In the genomic region with DNA sequence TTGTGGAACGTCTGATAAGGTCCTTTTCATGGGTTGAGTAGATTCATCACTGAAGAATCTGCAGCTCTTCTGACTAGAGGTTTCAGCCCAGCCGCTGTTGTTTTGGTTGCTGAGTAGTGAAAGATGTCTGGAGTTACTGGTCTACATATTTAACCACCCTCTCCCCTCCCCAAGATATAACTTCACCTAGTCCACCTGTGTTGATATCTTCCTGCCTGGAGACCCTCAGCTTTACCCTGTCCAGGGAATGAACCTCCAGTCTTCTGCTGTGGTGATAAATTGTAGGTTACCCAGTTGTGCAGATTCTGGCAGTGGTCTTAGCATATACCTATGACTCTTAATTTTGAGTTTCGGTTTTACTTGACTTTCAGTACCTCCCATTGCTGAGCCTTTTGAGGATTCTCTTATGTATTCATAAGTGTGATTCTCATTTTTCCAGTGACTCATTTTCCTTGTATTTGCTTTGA, we compare ENCODE assay signal across 1 cellular context.
TF ChIP-seq lines count a peak whose summit lies in the region.

No MANE protein-coding gene starts in this region.

TF ChIP-seq in GM12878, 131 proteins besides CTCF, POLR2A, EP300 and RAD21 (continued from another document and continues in another):
- TF ChIP-seq, protein P1, sequence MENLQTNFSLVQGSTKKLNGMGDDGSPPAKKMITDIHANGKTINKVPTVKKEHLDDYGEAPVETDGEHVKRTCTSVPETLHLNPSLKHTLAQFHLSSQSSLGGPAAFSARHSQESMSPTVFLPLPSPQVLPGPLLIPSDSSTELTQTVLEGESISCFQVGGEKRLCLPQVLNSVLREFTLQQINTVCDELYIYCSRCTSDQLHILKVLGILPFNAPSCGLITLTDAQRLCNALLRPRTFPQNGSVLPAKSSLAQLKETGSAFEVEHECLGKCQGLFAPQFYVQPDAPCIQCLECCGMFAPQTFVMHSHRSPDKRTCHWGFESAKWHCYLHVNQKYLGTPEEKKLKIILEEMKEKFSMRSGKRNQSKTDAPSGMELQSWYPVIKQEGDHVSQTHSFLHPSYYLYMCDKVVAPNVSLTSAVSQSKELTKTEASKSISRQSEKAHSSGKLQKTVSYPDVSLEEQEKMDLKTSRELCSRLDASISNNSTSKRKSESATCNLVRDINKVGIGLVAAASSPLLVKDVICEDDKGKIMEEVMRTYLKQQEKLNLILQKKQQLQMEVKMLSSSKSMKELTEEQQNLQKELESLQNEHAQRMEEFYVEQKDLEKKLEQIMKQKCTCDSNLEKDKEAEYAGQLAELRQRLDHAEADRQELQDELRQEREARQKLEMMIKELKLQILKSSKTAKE (IDR thresholded peaks at IDR 0.05; ENCODE audit: low read depth, poor library complexity, severe bottlenecking) = no peak
- no peak for TF ChIP-seq BMI1 (IDR thresholded peaks at IDR 0.05; ENCODE audit: borderline replicate concordance)
- TF ChIP-seq IRF4 (IDR thresholded peaks at IDR 0.05; ENCODE audit: low read depth, low read length) = no peak
- TF ChIP-seq NR2C2 (IDR thresholded peaks at IDR 0.05; ENCODE audit: borderline replicate concordance, control insufficient read depth, insufficient read length, low read depth) = no peak
- peak; percentile 70; the same call in 1 of the 2 replicates for TF ChIP-seq DPF2 (IDR thresholded peaks at IDR 0.05)
- TF ChIP-seq MEF2B (IDR thresholded peaks at IDR 0.05; ENCODE audit: partially characterized antibody, poor library complexity, severe bottlenecking) = no peak
- no peak for TF ChIP-seq ZNF622 (IDR thresholded peaks at IDR 0.05)
- TF ChIP-seq FOXK2 (IDR thresholded peaks at IDR 0.05) = no peak
- no peak for TF ChIP-seq TCF3 (IDR thresholded peaks at IDR 0.05; ENCODE audit: borderline replicate concordance, insufficient read depth, low read depth, low read length)
- TF ChIP-seq HDAC6 (IDR thresholded peaks at IDR 0.05; ENCODE audit: unreplicated experiment) = no peak
- TF ChIP-seq CHD1 (IDR thresholded peaks at IDR 0.05; ENCODE audit: low read depth, low read length) = no peak
- TF ChIP-seq EED (IDR thresholded peaks at IDR 0.05; ENCODE audit: low read depth) = no peak
- TF ChIP-seq LARP7 (IDR thresholded peaks at IDR 0.05) = no peak
- no peak for TF ChIP-seq PAX8 (IDR thresholded peaks at IDR 0.05)
- TF ChIP-seq KAT2A (conservative IDR thresholded peaks at IDR 0.05; ENCODE audit: control insufficient read depth, low read depth, low read length) = no peak
- no peak for TF ChIP-seq PML (IDR thresholded peaks at IDR 0.05; ENCODE audit: low read length)
- TF ChIP-seq JUNB (IDR thresholded peaks at IDR 0.05) = peak; percentile 63
- no peak for TF ChIP-seq KDM1A (IDR thresholded peaks at IDR 0.05; ENCODE audit: borderline replicate concordance)
- TF ChIP-seq ZNF24 (IDR thresholded peaks at IDR 0.05) = no peak
- TF ChIP-seq YBX1 (IDR thresholded peaks at IDR 0.05) = no peak
- no peak for TF ChIP-seq SUZ12 (IDR thresholded peaks at IDR 0.05; ENCODE audit: unreplicated experiment)
- TF ChIP-seq, protein P2, sequence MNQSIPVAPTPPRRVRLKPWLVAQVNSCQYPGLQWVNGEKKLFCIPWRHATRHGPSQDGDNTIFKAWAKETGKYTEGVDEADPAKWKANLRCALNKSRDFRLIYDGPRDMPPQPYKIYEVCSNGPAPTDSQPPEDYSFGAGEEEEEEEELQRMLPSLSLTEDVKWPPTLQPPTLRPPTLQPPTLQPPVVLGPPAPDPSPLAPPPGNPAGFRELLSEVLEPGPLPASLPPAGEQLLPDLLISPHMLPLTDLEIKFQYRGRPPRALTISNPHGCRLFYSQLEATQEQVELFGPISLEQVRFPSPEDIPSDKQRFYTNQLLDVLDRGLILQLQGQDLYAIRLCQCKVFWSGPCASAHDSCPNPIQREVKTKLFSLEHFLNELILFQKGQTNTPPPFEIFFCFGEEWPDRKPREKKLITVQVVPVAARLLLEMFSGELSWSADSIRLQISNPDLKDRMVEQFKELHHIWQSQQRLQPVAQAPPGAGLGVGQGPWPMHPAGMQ (IDR thresholded peaks at IDR 0.05; ENCODE audit: borderline replicate concordance) = no peak
- TF ChIP-seq SIX5 (IDR thresholded peaks at IDR 0.05; ENCODE audit: low read depth, low read length, severe bottlenecking) = no peak
- no peak for TF ChIP-seq ATF7 (IDR thresholded peaks at IDR 0.05; ENCODE audit: low read depth)
- no peak for TF ChIP-seq EZH2 (IDR thresholded peaks at IDR 0.05; ENCODE audit: borderline replicate concordance, control insufficient read depth, low read depth, low read length)
- TF ChIP-seq POU2F2 (IDR thresholded peaks at IDR 0.05; ENCODE audit: borderline replicate concordance, low read depth, low read length) = 0 out of 3 replicates have a peak, but pooled peaks have one; percentile 42
- no peak for TF ChIP-seq SPI1 (IDR thresholded peaks at IDR 0.05; ENCODE audit: borderline replicate concordance, insufficient read depth, low read depth, low read length)
- no peak for TF ChIP-seq SREBF2 (IDR thresholded peaks at IDR 0.05; ENCODE audit: low read length)
- no peak for TF ChIP-seq CEBPB (IDR thresholded peaks at IDR 0.05; ENCODE audit: borderline replicate concordance in 1 of 2, low read depth in 2 of 2, low read length in 2 of 2)
- TF ChIP-seq YY1 (IDR thresholded peaks at IDR 0.05; ENCODE audit: low read depth, low read length) = 0 out of 2 replicates have a peak, but pooled peaks have one; percentile 17
- TF ChIP-seq, protein P3, sequence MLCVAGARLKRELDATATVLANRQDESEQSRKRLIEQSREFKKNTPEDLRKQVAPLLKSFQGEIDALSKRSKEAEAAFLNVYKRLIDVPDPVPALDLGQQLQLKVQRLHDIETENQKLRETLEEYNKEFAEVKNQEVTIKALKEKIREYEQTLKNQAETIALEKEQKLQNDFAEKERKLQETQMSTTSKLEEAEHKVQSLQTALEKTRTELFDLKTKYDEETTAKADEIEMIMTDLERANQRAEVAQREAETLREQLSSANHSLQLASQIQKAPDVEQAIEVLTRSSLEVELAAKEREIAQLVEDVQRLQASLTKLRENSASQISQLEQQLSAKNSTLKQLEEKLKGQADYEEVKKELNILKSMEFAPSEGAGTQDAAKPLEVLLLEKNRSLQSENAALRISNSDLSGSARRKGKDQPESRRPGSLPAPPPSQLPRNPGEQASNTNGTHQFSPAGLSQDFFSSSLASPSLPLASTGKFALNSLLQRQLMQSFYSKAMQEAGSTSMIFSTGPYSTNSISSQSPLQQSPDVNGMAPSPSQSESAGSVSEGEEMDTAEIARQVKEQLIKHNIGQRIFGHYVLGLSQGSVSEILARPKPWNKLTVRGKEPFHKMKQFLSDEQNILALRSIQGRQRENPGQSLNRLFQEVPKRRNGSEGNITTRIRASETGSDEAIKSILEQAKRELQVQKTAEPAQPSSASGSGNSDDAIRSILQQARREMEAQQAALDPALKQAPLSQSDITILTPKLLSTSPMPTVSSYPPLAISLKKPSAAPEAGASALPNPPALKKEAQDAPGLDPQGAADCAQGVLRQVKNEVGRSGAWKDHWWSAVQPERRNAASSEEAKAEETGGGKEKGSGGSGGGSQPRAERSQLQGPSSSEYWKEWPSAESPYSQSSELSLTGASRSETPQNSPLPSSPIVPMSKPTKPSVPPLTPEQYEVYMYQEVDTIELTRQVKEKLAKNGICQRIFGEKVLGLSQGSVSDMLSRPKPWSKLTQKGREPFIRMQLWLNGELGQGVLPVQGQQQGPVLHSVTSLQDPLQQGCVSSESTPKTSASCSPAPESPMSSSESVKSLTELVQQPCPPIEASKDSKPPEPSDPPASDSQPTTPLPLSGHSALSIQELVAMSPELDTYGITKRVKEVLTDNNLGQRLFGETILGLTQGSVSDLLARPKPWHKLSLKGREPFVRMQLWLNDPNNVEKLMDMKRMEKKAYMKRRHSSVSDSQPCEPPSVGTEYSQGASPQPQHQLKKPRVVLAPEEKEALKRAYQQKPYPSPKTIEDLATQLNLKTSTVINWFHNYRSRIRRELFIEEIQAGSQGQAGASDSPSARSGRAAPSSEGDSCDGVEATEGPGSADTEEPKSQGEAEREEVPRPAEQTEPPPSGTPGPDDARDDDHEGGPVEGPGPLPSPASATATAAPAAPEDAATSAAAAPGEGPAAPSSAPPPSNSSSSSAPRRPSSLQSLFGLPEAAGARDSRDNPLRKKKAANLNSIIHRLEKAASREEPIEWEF (IDR thresholded peaks at IDR 0.05; ENCODE audit: insufficient replicate concordance, low read depth, low read length) = no peak
- TF ChIP-seq BRCA1 (IDR thresholded peaks at IDR 0.05; ENCODE audit: low read depth, low read length) = no peak
- TF ChIP-seq, protein P4, sequence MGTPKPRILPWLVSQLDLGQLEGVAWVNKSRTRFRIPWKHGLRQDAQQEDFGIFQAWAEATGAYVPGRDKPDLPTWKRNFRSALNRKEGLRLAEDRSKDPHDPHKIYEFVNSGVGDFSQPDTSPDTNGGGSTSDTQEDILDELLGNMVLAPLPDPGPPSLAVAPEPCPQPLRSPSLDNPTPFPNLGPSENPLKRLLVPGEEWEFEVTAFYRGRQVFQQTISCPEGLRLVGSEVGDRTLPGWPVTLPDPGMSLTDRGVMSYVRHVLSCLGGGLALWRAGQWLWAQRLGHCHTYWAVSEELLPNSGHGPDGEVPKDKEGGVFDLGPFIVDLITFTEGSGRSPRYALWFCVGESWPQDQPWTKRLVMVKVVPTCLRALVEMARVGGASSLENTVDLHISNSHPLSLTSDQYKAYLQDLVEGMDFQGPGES (IDR thresholded peaks at IDR 0.05) = no peak
- peak; percentile 20 to 39; a peak in 2 of 4 replicates for TF ChIP-seq IKZF2 (IDR thresholded peaks at IDR 0.05)
- TF ChIP-seq, protein P5, sequence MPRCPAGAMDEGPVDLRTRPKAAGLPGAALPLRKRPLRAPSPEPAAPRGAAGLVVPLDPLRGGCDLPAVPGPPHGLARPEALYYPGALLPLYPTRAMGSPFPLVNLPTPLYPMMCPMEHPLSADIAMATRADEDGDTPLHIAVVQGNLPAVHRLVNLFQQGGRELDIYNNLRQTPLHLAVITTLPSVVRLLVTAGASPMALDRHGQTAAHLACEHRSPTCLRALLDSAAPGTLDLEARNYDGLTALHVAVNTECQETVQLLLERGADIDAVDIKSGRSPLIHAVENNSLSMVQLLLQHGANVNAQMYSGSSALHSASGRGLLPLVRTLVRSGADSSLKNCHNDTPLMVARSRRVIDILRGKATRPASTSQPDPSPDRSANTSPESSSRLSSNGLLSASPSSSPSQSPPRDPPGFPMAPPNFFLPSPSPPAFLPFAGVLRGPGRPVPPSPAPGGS (IDR thresholded peaks at IDR 0.05; ENCODE audit: borderline replicate concordance, insufficient read depth, low read depth, low read length, poor library complexity, severe bottlenecking) = no peak
- no peak for TF ChIP-seq NR2F1 (conservative IDR thresholded peaks at IDR 0.05)
- TF ChIP-seq, protein P6, sequence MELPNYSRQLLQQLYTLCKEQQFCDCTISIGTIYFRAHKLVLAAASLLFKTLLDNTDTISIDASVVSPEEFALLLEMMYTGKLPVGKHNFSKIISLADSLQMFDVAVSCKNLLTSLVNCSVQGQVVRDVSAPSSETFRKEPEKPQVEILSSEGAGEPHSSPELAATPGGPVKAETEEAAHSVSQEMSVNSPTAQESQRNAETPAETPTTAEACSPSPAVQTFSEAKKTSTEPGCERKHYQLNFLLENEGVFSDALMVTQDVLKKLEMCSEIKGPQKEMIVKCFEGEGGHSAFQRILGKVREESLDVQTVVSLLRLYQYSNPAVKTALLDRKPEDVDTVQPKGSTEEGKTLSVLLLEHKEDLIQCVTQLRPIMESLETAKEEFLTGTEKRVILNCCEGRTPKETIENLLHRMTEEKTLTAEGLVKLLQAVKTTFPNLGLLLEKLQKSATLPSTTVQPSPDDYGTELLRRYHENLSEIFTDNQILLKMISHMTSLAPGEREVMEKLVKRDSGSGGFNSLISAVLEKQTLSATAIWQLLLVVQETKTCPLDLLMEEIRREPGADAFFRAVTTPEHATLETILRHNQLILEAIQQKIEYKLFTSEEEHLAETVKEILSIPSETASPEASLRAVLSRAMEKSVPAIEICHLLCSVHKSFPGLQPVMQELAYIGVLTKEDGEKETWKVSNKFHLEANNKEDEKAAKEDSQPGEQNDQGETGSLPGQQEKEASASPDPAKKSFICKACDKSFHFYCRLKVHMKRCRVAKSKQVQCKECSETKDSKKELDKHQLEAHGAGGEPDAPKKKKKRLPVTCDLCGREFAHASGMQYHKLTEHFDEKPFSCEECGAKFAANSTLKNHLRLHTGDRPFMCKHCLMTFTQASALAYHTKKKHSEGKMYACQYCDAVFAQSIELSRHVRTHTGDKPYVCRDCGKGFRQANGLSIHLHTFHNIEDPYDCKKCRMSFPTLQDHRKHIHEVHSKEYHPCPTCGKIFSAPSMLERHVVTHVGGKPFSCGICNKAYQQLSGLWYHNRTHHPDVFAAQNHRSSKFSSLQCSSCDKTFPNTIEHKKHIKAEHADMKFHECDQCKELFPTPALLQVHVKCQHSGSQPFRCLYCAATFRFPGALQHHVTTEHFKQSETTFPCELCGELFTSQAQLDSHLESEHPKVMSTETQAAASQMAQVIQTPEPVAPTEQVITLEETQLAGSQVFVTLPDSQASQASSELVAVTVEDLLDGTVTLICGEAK (IDR thresholded peaks at IDR 0.05; ENCODE audit: borderline replicate concordance) = no peak
- TF ChIP-seq ASH2L (IDR thresholded peaks at IDR 0.05; ENCODE audit: borderline replicate concordance, low read depth) = no peak
- TF ChIP-seq, protein P7, sequence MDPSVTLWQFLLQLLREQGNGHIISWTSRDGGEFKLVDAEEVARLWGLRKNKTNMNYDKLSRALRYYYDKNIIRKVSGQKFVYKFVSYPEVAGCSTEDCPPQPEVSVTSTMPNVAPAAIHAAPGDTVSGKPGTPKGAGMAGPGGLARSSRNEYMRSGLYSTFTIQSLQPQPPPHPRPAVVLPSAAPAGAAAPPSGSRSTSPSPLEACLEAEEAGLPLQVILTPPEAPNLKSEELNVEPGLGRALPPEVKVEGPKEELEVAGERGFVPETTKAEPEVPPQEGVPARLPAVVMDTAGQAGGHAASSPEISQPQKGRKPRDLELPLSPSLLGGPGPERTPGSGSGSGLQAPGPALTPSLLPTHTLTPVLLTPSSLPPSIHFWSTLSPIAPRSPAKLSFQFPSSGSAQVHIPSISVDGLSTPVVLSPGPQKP (IDR thresholded peaks at IDR 0.05; ENCODE audit: low read depth, low read length) = no peak
- no peak for TF ChIP-seq CHD2 (IDR thresholded peaks at IDR 0.05; ENCODE audit: borderline replicate concordance, low read depth, low read length)
- TF ChIP-seq FOXM1 (IDR thresholded peaks at IDR 0.05; ENCODE audit: low read depth, low read length) = no peak
- TF ChIP-seq ESRRA (IDR thresholded peaks at IDR 0.05; ENCODE audit: low read length) = no peak
- TF ChIP-seq, protein P8, sequence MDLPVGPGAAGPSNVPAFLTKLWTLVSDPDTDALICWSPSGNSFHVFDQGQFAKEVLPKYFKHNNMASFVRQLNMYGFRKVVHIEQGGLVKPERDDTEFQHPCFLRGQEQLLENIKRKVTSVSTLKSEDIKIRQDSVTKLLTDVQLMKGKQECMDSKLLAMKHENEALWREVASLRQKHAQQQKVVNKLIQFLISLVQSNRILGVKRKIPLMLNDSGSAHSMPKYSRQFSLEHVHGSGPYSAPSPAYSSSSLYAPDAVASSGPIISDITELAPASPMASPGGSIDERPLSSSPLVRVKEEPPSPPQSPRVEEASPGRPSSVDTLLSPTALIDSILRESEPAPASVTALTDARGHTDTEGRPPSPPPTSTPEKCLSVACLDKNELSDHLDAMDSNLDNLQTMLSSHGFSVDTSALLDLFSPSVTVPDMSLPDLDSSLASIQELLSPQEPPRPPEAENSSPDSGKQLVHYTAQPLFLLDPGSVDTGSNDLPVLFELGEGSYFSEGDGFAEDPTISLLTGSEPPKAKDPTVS (IDR thresholded peaks at IDR 0.05; ENCODE audit: low read depth, low read length) = no peak
- TF ChIP-seq MXI1 (IDR thresholded peaks at IDR 0.05; ENCODE audit: low read depth, low read length) = no peak
- no peak for TF ChIP-seq RAD51 (IDR thresholded peaks at IDR 0.05)
- TF ChIP-seq RBBP5 (conservative IDR thresholded peaks at IDR 0.05) = no peak
